11 cellular contexts compared by ENCODE assay signal in the genomic region with DNA sequence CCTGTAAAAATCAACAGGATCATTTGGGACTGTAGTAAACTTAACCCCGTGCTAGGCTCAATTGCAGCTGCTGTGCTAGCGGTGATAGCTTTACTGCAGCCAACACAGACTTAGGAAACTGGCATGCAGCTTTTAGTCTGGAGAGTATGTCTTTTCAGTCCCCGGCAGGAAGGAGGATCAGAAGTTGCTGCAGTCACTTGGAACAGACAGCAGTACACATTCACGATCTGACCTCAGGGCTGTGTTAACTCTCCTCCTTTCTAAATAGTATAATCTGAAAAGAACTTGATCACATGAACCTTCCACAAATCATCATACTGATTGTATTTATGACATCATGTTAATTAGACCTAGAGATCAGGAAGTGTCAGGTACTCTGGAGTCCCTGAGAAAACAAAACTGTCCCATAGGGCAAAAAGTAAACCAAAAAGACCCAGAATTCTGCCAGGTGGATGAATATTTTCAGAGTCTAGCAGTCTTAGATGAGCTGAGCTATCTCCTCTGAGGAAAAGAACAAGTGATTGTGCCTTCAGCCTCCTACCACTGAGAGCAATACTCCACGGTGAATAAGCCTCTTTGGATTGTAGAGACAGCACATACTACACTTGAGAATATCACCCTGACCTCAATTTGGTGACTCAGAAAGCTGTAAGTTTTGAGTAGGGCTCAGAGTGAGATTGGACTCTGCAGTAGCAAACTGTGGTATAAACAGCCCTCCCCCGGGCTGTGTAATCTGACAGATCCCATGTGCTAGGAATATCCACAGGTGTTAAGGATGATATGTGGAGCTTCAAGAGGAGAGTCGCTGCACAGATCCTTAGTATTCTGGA.
DNase-seq lines count a peak whose midpoint lies in the region; ATAC-seq and TF ChIP-seq lines count a peak whose summit lies in the region.
"Had no signal": no experiment of that assay in that cellular context is flagged by ENCODE, and none has a peak within 500 bp of the region (broad histone marks: within the 10 kb centered on the region; RNA-seq: fewer than 3 reads in every experiment).

No MANE protein-coding gene starts in this region.

- H3K79me2 ChIP-seq in ACC112 (ENCODE audit: control insufficient read depth, insufficient read depth, low read length, unreplicated experiment) (no peaks in the 10 kb centered on the region), hepatocyte (no peaks in the 10 kb centered on the region)

- H3K9me3 ChIP-seq in hepatocyte (ENCODE audit: low read depth), result no peaks in the 10 kb centered on the region
- H3K9me3 ChIP-seq: adrenal gland had no signal

- H3K27ac ChIP-seq in ACC112 (ENCODE audit: low read depth, low read length) (no peak overlapping the region), hepatocyte (peak overlapping the region; percentile 55)
- H3K27ac ChIP-seq: adrenal gland had no signal

- H4K20me1 ChIP-seq in hepatocyte (ENCODE audit: insufficient read depth, poor library complexity, severe bottlenecking), result no peaks in the 10 kb centered on the region

- peaks cover 9% of the 10 kb centered on the region for H3K4me1 ChIP-seq in ACC112 (ENCODE audit: control insufficient read depth, insufficient read depth, low read length, unreplicated experiment)
- H3K4me1 ChIP-seq in hepatocyte (ENCODE audit: insufficient read depth), result peaks cover 4% of the 10 kb centered on the region
- H3K4me1 ChIP-seq: adrenal gland had no signal

- 0 out of 2 replicates have a peak, but pooled peaks cover 4% of the 10 kb centered on the region for H3K27me3 ChIP-seq in ACC112 (ENCODE audit: insufficient read depth, low read length)
- H3K27me3 ChIP-seq in hepatocyte, result no peaks in the 10 kb centered on the region

- H3K9me2 ChIP-seq in hepatocyte (replicated peaks; ENCODE audit: insufficient read depth), result no peaks in the 10 kb centered on the region

- H2AFZ ChIP-seq in ACC112 (ENCODE audit: low read length, unreplicated experiment), result no peak overlapping the region
- H2AFZ ChIP-seq in hepatocyte, result no peak overlapping the region

- H3K36me3 ChIP-seq in ACC112 (ENCODE audit: insufficient read depth, low read length), result no peaks in the 10 kb centered on the region
- no peaks in the 10 kb centered on the region for H3K36me3 ChIP-seq in hepatocyte (replicated peaks; ENCODE audit: insufficient read depth, low read depth)
- H3K36me3 ChIP-seq: adrenal gland had no signal

- no peak for TF ChIP-seq CTCF in hepatocyte (IDR thresholded peaks at IDR 0.05; ENCODE audit: poor library complexity)

- no peak for ATAC-seq in HG03095 (IDR thresholded peaks at IDR 0.05; ENCODE audit: unreplicated experiment)

- peak overlapping the region; percentile 33 for H3K4me2 ChIP-seq in hepatocyte

- 63% methylated on average over 7 of the region's 7 CpGs for WGBS in hepatocyte (ENCODE audit: low lambda C conversion rate, missing lambda C conversion rate)

- 0 out of 2 replicates have a peak overlapping the region, but pooled peaks have one; percentile 34 for H3K4me3 ChIP-seq in ACC112 (ENCODE audit: low read depth, low read length)
- H3K4me3 ChIP-seq in hepatocyte, result no peak overlapping the region
- H3K4me3 ChIP-seq: adrenal gland had no signal

- DNase-seq in GM03348 (ENCODE audit: low spot score) (peak; percentile 60), hepatocyte (ENCODE audit: low spot score) (peak; percentile 52), NCI-H69 (lab: John Stamatoyannopoulos, UW) (no peak), NCI-H510A treated with DMSO at 0.1 percent for 48 hours (lab: John Stamatoyannopoulos, UW) (no peak), NCI-H1694 treated with DMSO at 0.1 percent for 48 hours (lab: John Stamatoyannopoulos, UW) (no peak)
- peak; percentile 27 to 29 for DNase-seq in activated T-cell treated with anti-CD3 and anti-CD28 coated beads, Interleukin-2, amount 50 U/mL, for 48 hours
- DNase-seq: KBM-7, RPMI8226 had no signal

Comparison
In these comparisons a context has a peak if more than half of its experiments do, and no peak if none do; other contexts are left out.
1. DNase-seq: peak in GM03348 (single experiment), activated T-cell treated with anti-CD3 and anti-CD28 coated beads, Interleukin-2, amount 50 U/mL, for 48 hours (2 of 2) and hepatocyte (single experiment); none in NCI-H69 (single experiment), NCI-H510A treated with DMSO at 0.1 percent for 48 hours (single experiment) and NCI-H1694 treated with DMSO at 0.1 percent for 48 hours (single experiment).